Comparison of ENCODE assay signal across 10 cellular contexts in genomic region chr12:121451931-121452330, GRCh38. TPM values are rescaled to one million over a fixed set of nuclear protein-coding genes. Genes with fewer than 3 reads are reported as not detected.
DNase-seq lines count a peak whose midpoint lies in the region; ATAC-seq, FAIRE-seq and TF ChIP-seq lines count a peak whose summit lies in the region.
"Had no signal": no experiment of that assay in that cellular context is flagged by ENCODE, and none has a peak within 500 bp of the region (broad histone marks: within the 10 kb centered on the region; RNA-seq: fewer than 3 reads in every experiment).

No MANE protein-coding gene starts in this region.

- H3K27me3 ChIP-seq in thoracic aorta (replicated peaks; ENCODE audit: insufficient read depth) = no peaks in the 10 kb centered on the region

- H3K27me3 Mint-ChIP-seq in activated CD4-positive, alpha-beta T cell treated with anti-CD3 and anti-CD28 coated beads, Interleukin-2, amount 10 ng/mL, durations not matched to agents 24 days and 14 days = no peaks in the 10 kb centered on the region
- no peaks in the 10 kb centered on the region for H3K27me3 Mint-ChIP-seq in activated naive CD8-positive, alpha-beta T cell treated with anti-CD3 and anti-CD28 coated beads, Interleukin-2, amount 50 U/mL, for 24 hours

- peaks cover 18% of the 10 kb centered on the region for H3K36me3 Mint-ChIP-seq in activated CD4-positive, alpha-beta T cell treated with anti-CD3 and anti-CD28 coated beads, Interleukin-2, amount 10 ng/mL, durations not matched to agents 24 days and 14 days (ENCODE audit: low read depth)
- H3K36me3 Mint-ChIP-seq in activated naive CD8-positive, alpha-beta T cell treated with anti-CD3 and anti-CD28 coated beads, Interleukin-2, amount 50 U/mL, for 24 hours (ENCODE audit: low read depth) = peaks cover 22% of the 10 kb centered on the region

- no peak for DNase-seq in activated CD4-positive, alpha-beta T cell treated with anti-CD3 and anti-CD28 coated beads, Interleukin-2, amount 10 ng/mL, durations not matched to agents 24 days and 14 days
- DNase-seq in activated CD4-positive, alpha-beta T cell treated with anti-CD3 and anti-CD28 coated beads, Interleukin-2, amount 50 U/mL, for 4 hours = no peak
- DNase-seq in activated naive CD8-positive, alpha-beta T cell treated with anti-CD3 and anti-CD28 coated beads, Interleukin-2, amount 50 U/mL, for 24 hours = no peak
- DNase-seq in lung microvascular endothelial cell (ENCODE audit: low read depth in 2 of 2) (peak; percentile 61 to 64), thoracic aorta (ENCODE audit: low spot score) (no peak), D721Med (ENCODE audit: insufficient read length, low spot score) (no peak), NCI-H1092 treated with DMSO at 0.1 percent for 48 hours (lab: John Stamatoyannopoulos, UW) (no peak)

- H3K4me3 Mint-ChIP-seq in activated CD4-positive, alpha-beta T cell treated with anti-CD3 and anti-CD28 coated beads, Interleukin-2, amount 10 ng/mL, durations not matched to agents 24 days and 14 days = no peak overlapping the region
- no peak overlapping the region for H3K4me3 Mint-ChIP-seq in activated naive CD8-positive, alpha-beta T cell treated with anti-CD3 and anti-CD28 coated beads, Interleukin-2, amount 50 U/mL, for 24 hours
- H3K4me3 Mint-ChIP-seq: T-helper 1 cell treated with Interleukin-12 subunit alpha and Interleukin-12 subunit beta and Interleukin-4 antibody, amounts not matched to agents 30 μg/mL and 1 μg/mL, for 36 hours had no signal

- H3K36me3 ChIP-seq in thoracic aorta = no peaks in the 10 kb centered on the region

- H3K9me3 Mint-ChIP-seq in activated CD4-positive, alpha-beta T cell treated with anti-CD3 and anti-CD28 coated beads, Interleukin-2, amount 10 ng/mL, durations not matched to agents 24 days and 14 days = no peaks in the 10 kb centered on the region
- no peaks in the 10 kb centered on the region for H3K9me3 Mint-ChIP-seq in activated naive CD8-positive, alpha-beta T cell treated with anti-CD3 and anti-CD28 coated beads, Interleukin-2, amount 50 U/mL, for 24 hours
- H3K9me3 Mint-ChIP-seq: T-helper 1 cell treated with Interleukin-12 subunit alpha and Interleukin-12 subunit beta and Interleukin-4 antibody, amounts not matched to agents 30 μg/mL and 1 μg/mL, for 36 hours had no signal

- peak overlapping the region; percentile 27 for H3K4me3 ChIP-seq in thoracic aorta
- H3K4me3 ChIP-seq: A549 had no signal

- H3K9me3 ChIP-seq in thoracic aorta = no peaks in the 10 kb centered on the region
- H3K9me3 ChIP-seq: A549 had no signal

- peak overlapping the region; percentile 26 for H3K27ac Mint-ChIP-seq in activated CD4-positive, alpha-beta T cell treated with anti-CD3 and anti-CD28 coated beads, Interleukin-2, amount 10 ng/mL, durations not matched to agents 24 days and 14 days
- peak overlapping the region; percentile 32 for H3K27ac Mint-ChIP-seq in activated naive CD8-positive, alpha-beta T cell treated with anti-CD3 and anti-CD28 coated beads, Interleukin-2, amount 50 U/mL, for 24 hours
- H3K27ac Mint-ChIP-seq: T-helper 1 cell treated with Interleukin-12 subunit alpha and Interleukin-12 subunit beta and Interleukin-4 antibody, amounts not matched to agents 30 μg/mL and 1 μg/mL, for 36 hours had no signal

- FAIRE-seq in D721Med (lab: Jason Lieb, UNC) = no peak
- FAIRE-seq: A549 had no signal

- ATAC-seq in activated naive CD8-positive, alpha-beta T cell treated with anti-CD3 and anti-CD28 coated beads, Interleukin-2, amount 50 U/mL, for 24 hours = peak; percentile 58
- no peak for ATAC-seq in thoracic aorta (ENCODE audit: insufficient number of reproducible peaks, low FRiP score, low read depth)
- no peak for ATAC-seq in HG02642 (IDR thresholded peaks at IDR 0.05; ENCODE audit: poor library complexity, unreplicated experiment)
- ATAC-seq: A549 had no signal

- no peak for TF ChIP-seq CTCF in thoracic aorta (IDR thresholded peaks at IDR 0.05)
- TF ChIP-seq CTCF in D721Med (IDR thresholded peaks at IDR 0.05; ENCODE audit: insufficient read depth, missing control alignments) = no peak

- peaks cover 14% of the 10 kb centered on the region for H3K4me1 Mint-ChIP-seq in activated CD4-positive, alpha-beta T cell treated with anti-CD3 and anti-CD28 coated beads, Interleukin-2, amount 10 ng/mL, durations not matched to agents 24 days and 14 days
- peaks cover 31% of the 10 kb centered on the region for H3K4me1 Mint-ChIP-seq in activated naive CD8-positive, alpha-beta T cell treated with anti-CD3 and anti-CD28 coated beads, Interleukin-2, amount 50 U/mL, for 24 hours

- peak overlapping the region; percentile 52 to 60 for H3K27ac ChIP-seq in thoracic aorta
- H3K27ac ChIP-seq: A549 had no signal

- intact Hi-C loops in activated CD4-positive, alpha-beta T cell treated with anti-CD3 and anti-CD28 coated beads, Interleukin-2, amount 10 ng/mL, durations not matched to agents 24 days and 14 days (cut with micrococcal nuclease) = no loop called here

- H3K4me1 ChIP-seq in thoracic aorta (ENCODE audit: control insufficient read depth in 1 of 2, low read depth in 2 of 2) = peaks cover 28 to 31% of the 10 kb centered on the region in 2 donors
- H3K4me1 ChIP-seq: A549 had no signal

RNA-seq across cellular contexts. Expression of gene RNF34, which starts 52.0 kb away (rescaled TPM):
- total RNA-seq in activated CD4-positive, alpha-beta T cell treated with anti-CD3 and anti-CD28 coated beads, Interleukin-2, amount 10 ng/mL, durations not matched to agents 24 days and 14 days = 79.5 and 84.1 TPM in 2 replicates
- 86.5 and 116 TPM in 2 replicates for total RNA-seq in lung microvascular endothelial cell
- total RNA-seq in thoracic aorta = 10 to 100 TPM; 55.5 to 55.8 TPM

Comparison
In these comparisons a context has a peak if more than half of its experiments do, and no peak if none do; other contexts are left out.
1. DNase-seq: peak in lung microvascular endothelial cell (2 of 2); none in activated CD4-positive, alpha-beta T cell treated with anti-CD3 and anti-CD28 coated beads, Interleukin-2, amount 10 ng/mL, durations not matched to agents 24 days and 14 days (single experiment), activated CD4-positive, alpha-beta T cell treated with anti-CD3 and anti-CD28 coated beads, Interleukin-2, amount 50 U/mL, for 4 hours (0 of 2), activated naive CD8-positive, alpha-beta T cell treated with anti-CD3 and anti-CD28 coated beads, Interleukin-2, amount 50 U/mL, for 24 hours (single experiment), thoracic aorta (single experiment), D721Med (single experiment) and NCI-H1092 treated with DMSO at 0.1 percent for 48 hours (single experiment).